ENCODE assay signal across 15 cellular contexts in genomic region chr1:100930494-100930893, GRCh38. TPM values are rescaled to one million over a fixed set of nuclear protein-coding genes. Genes with fewer than 3 reads are reported as not detected.
DNase-seq lines count a peak whose midpoint lies in the region; ATAC-seq, FAIRE-seq and TF ChIP-seq lines count a peak whose summit lies in the region.
"Had no signal": no experiment of that assay in that cellular context is flagged by ENCODE, and none has a peak within 500 bp of the region (broad histone marks: within the 10 kb centered on the region; RNA-seq: fewer than 3 reads in every experiment).

No MANE protein-coding gene starts in this region.

- DNase-seq in activated naive CD4-positive, alpha-beta T cell treated with anti-CD3 and anti-CD28 coated beads for 36 hours, result no peak
- no peak for DNase-seq in activated naive CD4-positive, alpha-beta T cell treated with anti-CD3 and anti-CD28 coated beads, Interleukin-2, amount 50 U/mL, for 72 hours (ENCODE audit: low spot score in 2 of 2)
- peak in 2 of 5 donors; percentile 51 to 58 for DNase-seq in CD8-positive, alpha-beta memory T cell
- no peak for DNase-seq in activated CD8-positive, alpha-beta T cell treated with anti-CD3 and anti-CD28 coated beads for 36 hours
- DNase-seq in kidney, result no peak
- no peak for DNase-seq in NAMALWA (ENCODE audit: low spot score)
- DNase-seq: DMS 273 treated with DMSO at 0.1 percent for 48 hours, GOT3, KG1, NCI-H1105 treated with DMSO at 0.1 percent for 48 hours, NCI-H187 treated with DMSO at 0.1 percent for 48 hours, NCI-H446 had no signal

- H3K27ac Mint-ChIP-seq in activated naive CD4-positive, alpha-beta T cell treated with anti-CD3 and anti-CD28 coated beads for 36 hours, result peak overlapping the region; percentile 57
- H3K27ac Mint-ChIP-seq in activated naive CD4-positive, alpha-beta T cell treated with anti-CD3 and anti-CD28 coated beads, Interleukin-2, amount 50 U/mL, for 72 hours, result no peak overlapping the region
- H3K27ac Mint-ChIP-seq in CD8-positive, alpha-beta memory T cell, result peak overlapping the region; percentile 41 to 96 (median 82)
- H3K27ac Mint-ChIP-seq in activated CD8-positive, alpha-beta T cell treated with anti-CD3 and anti-CD28 coated beads for 36 hours, result peak overlapping the region; percentile 31
- H3K27ac Mint-ChIP-seq: B cell had no signal

- no peaks in the 10 kb centered on the region for H3K27me3 Mint-ChIP-seq in activated naive CD4-positive, alpha-beta T cell treated with anti-CD3 and anti-CD28 coated beads for 36 hours (ENCODE audit: low read depth)
- no peaks in the 10 kb centered on the region for H3K27me3 Mint-ChIP-seq in CD8-positive, alpha-beta memory T cell
- H3K27me3 Mint-ChIP-seq in activated CD8-positive, alpha-beta T cell treated with anti-CD3 and anti-CD28 coated beads for 36 hours, result no peaks in the 10 kb centered on the region
- H3K27me3 Mint-ChIP-seq: B cell had no signal

- peaks cover 4% of the 10 kb centered on the region for H3K36me3 ChIP-seq in CD8-positive, alpha-beta memory T cell (ENCODE audit: insufficient read depth, low read length)
- H3K36me3 ChIP-seq in kidney (ENCODE audit: control insufficient read depth in 1 of 2, insufficient read depth in 2 of 2, low read length in 2 of 2), result peaks cover 2 to 5% of the 10 kb centered on the region in 2 donors

- no peaks in the 10 kb centered on the region for H3K27me3 ChIP-seq in CD8-positive, alpha-beta memory T cell (ENCODE audit: insufficient read depth, low read length, poor library complexity, severe bottlenecking)

- POLR2A ChIA-PET in CD8-positive, alpha-beta memory T cell (lab: Charles Lee), result interaction anchor here (1.3 kb wide), 1 partner anchor 308 kb away, joined by 6 read pairs; no protein-coding TSS in a partner anchor
- POLR2A ChIA-PET in activated CD8-positive, alpha-beta T cell treated with anti-CD3 and anti-CD28 coated beads for 36 hours (lab: Charles Lee), result no interaction called here

- no peak overlapping the region for H3K27ac ChIP-seq in CD8-positive, alpha-beta memory T cell (ENCODE audit: low read depth, low read length)
- H3K27ac ChIP-seq in kidney (ENCODE audit: low read depth in 2 of 2, low read length in 2 of 2), result no peak overlapping the region

- H3K4me1 ChIP-seq in CD8-positive, alpha-beta memory T cell (ENCODE audit: insufficient read depth, low read length), result peaks cover 68% of the 10 kb centered on the region
- H3K4me1 ChIP-seq in kidney (ENCODE audit: control insufficient read depth in 1 of 2, insufficient read depth in 1 of 2, low read depth in 1 of 2, low read length in 2 of 2), result no peaks in the 10 kb centered on the region

- peaks cover 14% of the 10 kb centered on the region for H3K9me3 Mint-ChIP-seq in activated naive CD4-positive, alpha-beta T cell treated with anti-CD3 and anti-CD28 coated beads for 36 hours
- H3K9me3 Mint-ChIP-seq in activated naive CD4-positive, alpha-beta T cell treated with anti-CD3 and anti-CD28 coated beads, Interleukin-2, amount 50 U/mL, for 72 hours, result peaks cover under 1 to 5% of the 10 kb centered on the region in 2 donors
- peaks cover 10 to 18% (median 11%) of the 10 kb centered on the region in 5 donors for H3K9me3 Mint-ChIP-seq in CD8-positive, alpha-beta memory T cell
- H3K9me3 Mint-ChIP-seq in activated CD8-positive, alpha-beta T cell treated with anti-CD3 and anti-CD28 coated beads for 36 hours, result peaks cover 21% of the 10 kb centered on the region

- intact Hi-C loops in activated naive CD4-positive, alpha-beta T cell treated with anti-CD3 and anti-CD28 coated beads for 36 hours (cut with micrococcal nuclease), result no loop called here
- intact Hi-C loops in activated CD8-positive, alpha-beta T cell treated with anti-CD3 and anti-CD28 coated beads for 36 hours (cut with micrococcal nuclease), result no loop called here
- intact Hi-C loops in kidney (cut with DNase I), result no loop called here

- ATAC-seq in activated naive CD4-positive, alpha-beta T cell treated with anti-CD3 and anti-CD28 coated beads, Interleukin-2, amount 50 U/mL, for 72 hours, result no peak
- no peak for ATAC-seq in activated CD8-positive, alpha-beta T cell treated with anti-CD3 and anti-CD28 coated beads for 36 hours
- ATAC-seq in HG03571 (IDR thresholded peaks at IDR 0.05; ENCODE audit: unreplicated experiment) (no peak), HG03354 (IDR thresholded peaks at IDR 0.05; ENCODE audit: poor library complexity, severe bottlenecking, unreplicated experiment) (no peak)

- peaks cover 45% of the 10 kb centered on the region for H3K36me3 Mint-ChIP-seq in activated naive CD4-positive, alpha-beta T cell treated with anti-CD3 and anti-CD28 coated beads for 36 hours (ENCODE audit: low read depth)
- H3K36me3 Mint-ChIP-seq in activated naive CD4-positive, alpha-beta T cell treated with anti-CD3 and anti-CD28 coated beads, Interleukin-2, amount 50 U/mL, for 72 hours, result peaks cover 23 to 43% of the 10 kb centered on the region in 2 donors
- peaks cover 16 to 38% (median 33%) of the 10 kb centered on the region in 3 donors for H3K36me3 Mint-ChIP-seq in CD8-positive, alpha-beta memory T cell
- peaks cover 52% of the 10 kb centered on the region for H3K36me3 Mint-ChIP-seq in activated CD8-positive, alpha-beta T cell treated with anti-CD3 and anti-CD28 coated beads for 36 hours (ENCODE audit: low read depth)

- FAIRE-seq in kidney (lab: Jason Lieb, UNC), result peak; percentile 54

- no peak for TF ChIP-seq CTCF in activated CD8-positive, alpha-beta T cell treated with anti-CD3 and anti-CD28 coated beads for 36 hours (IDR thresholded peaks at IDR 0.05)
- TF ChIP-seq CTCF in kidney (IDR thresholded peaks at IDR 0.05; ENCODE audit: borderline replicate concordance, extremely low read depth, insufficient read depth), result no peak

- no peak overlapping the region for H3K9ac ChIP-seq in kidney (ENCODE audit: low read length in 2 of 2)

- H3K4me3 Mint-ChIP-seq in activated naive CD4-positive, alpha-beta T cell treated with anti-CD3 and anti-CD28 coated beads for 36 hours, result no peak overlapping the region
- peak overlapping the region; percentile 54 to 74 (median 71) for H3K4me3 Mint-ChIP-seq in CD8-positive, alpha-beta memory T cell
- H3K4me3 Mint-ChIP-seq in activated CD8-positive, alpha-beta T cell treated with anti-CD3 and anti-CD28 coated beads for 36 hours, result no peak overlapping the region
- H3K4me3 Mint-ChIP-seq: B cell had no signal

- H3K4me1 Mint-ChIP-seq in activated naive CD4-positive, alpha-beta T cell treated with anti-CD3 and anti-CD28 coated beads for 36 hours (ENCODE audit: low read depth), result peaks cover 50% of the 10 kb centered on the region
- H3K4me1 Mint-ChIP-seq in CD8-positive, alpha-beta memory T cell, result peaks cover 46 to 68% (median 48%) of the 10 kb centered on the region in 3 donors
- peaks cover 53% of the 10 kb centered on the region for H3K4me1 Mint-ChIP-seq in activated CD8-positive, alpha-beta T cell treated with anti-CD3 and anti-CD28 coated beads for 36 hours (ENCODE audit: low read depth)

- CTCF ChIA-PET in activated naive CD4-positive, alpha-beta T cell treated with anti-CD3 and anti-CD28 coated beads for 36 hours (lab: Charles Lee), result interaction anchor here (0.8 to 2.0 kb wide), 3 partner anchors 10 to 362 kb away, joined by 3 to 4 read pairs (median 3); no protein-coding TSS in a partner anchor
- CTCF ChIA-PET in CD8-positive, alpha-beta memory T cell (lab: Charles Lee), result interaction anchor here (1.9 to 3.9 kb wide), 2 partner anchors 308 to 358 kb away, joined by 6 to 16 read pairs; no protein-coding TSS in a partner anchor
- CTCF ChIA-PET in activated CD8-positive, alpha-beta T cell treated with anti-CD3 and anti-CD28 coated beads for 36 hours (lab: Charles Lee), result interaction anchor here (1.6 to 2.0 kb wide), 4 partner anchors 308 to 379 kb away, joined by 4 to 8 read pairs (median 7); no protein-coding TSS in a partner anchor

- H3K4me3 ChIP-seq in CD8-positive, alpha-beta memory T cell (ENCODE audit: low read length), result peak overlapping the region; percentile 16
- H3K4me3 ChIP-seq in kidney (ENCODE audit: low read length in 2 of 2), result no peak overlapping the region

- no peaks in the 10 kb centered on the region for H3K9me3 ChIP-seq in CD8-positive, alpha-beta memory T cell (ENCODE audit: low read length)
- H3K9me3 ChIP-seq in kidney (ENCODE audit: control insufficient read depth in 1 of 2, low read length in 2 of 2), result no peaks in the 10 kb centered on the region

RNA-seq across cellular contexts. Expression of gene SLC30A7, which starts 34.6 kb away (rescaled TPM):
- total RNA-seq in activated naive CD4-positive, alpha-beta T cell treated with anti-CD3 and anti-CD28 coated beads for 36 hours, result 10 to 100 TPM; 32.4 to 32.6 TPM
- total RNA-seq in activated naive CD4-positive, alpha-beta T cell treated with anti-CD3 and anti-CD28 coated beads, Interleukin-2, amount 50 U/mL, for 72 hours, result 10 to 100 TPM; 39.0 to 42.2 TPM
- total RNA-seq in CD8-positive, alpha-beta memory T cell, result 10 to 100 TPM; 47.0 to 47.4 TPM
- polyA plus RNA-seq in CD8-positive, alpha-beta memory T cell, result 12.7 TPM
- total RNA-seq in activated CD8-positive, alpha-beta T cell treated with anti-CD3 and anti-CD28 coated beads for 36 hours, result 10 to 100 TPM; 32.0 to 36.1 TPM
- 40.2 TPM for total RNA-seq in kidney
- polyA plus RNA-seq in kidney (ENCODE audit: insufficient read depth, low read depth, low replicate concordance), result 4.4 TPM

RNA-seq across cellular contexts. Expression of gene EXTL2, which starts 35.9 kb away (rescaled TPM):
- 1 to 10 TPM; 3.1 to 3.3 TPM for total RNA-seq in activated naive CD4-positive, alpha-beta T cell treated with anti-CD3 and anti-CD28 coated beads for 36 hours
- total RNA-seq in activated naive CD4-positive, alpha-beta T cell treated with anti-CD3 and anti-CD28 coated beads, Interleukin-2, amount 50 U/mL, for 72 hours, result 1 to 10 TPM; 5.3 to 9.0 TPM
- 10 to 100 TPM; 11.5 to 12.9 TPM for total RNA-seq in CD8-positive, alpha-beta memory T cell
- polyA plus RNA-seq in CD8-positive, alpha-beta memory T cell, result 3.2 TPM
- 1 to 10 TPM; 4.1 to 5.7 TPM for total RNA-seq in activated CD8-positive, alpha-beta T cell treated with anti-CD3 and anti-CD28 coated beads for 36 hours
- total RNA-seq in kidney, result 10.5 TPM
- polyA plus RNA-seq in kidney (ENCODE audit: insufficient read depth, low read depth, low replicate concordance), result 11.3 TPM

Comparison
In these comparisons a context has a peak if more than half of its experiments do, and no peak if none do; other contexts are left out.
1. H3K27ac Mint-ChIP-seq: peak in activated naive CD4-positive, alpha-beta T cell treated with anti-CD3 and anti-CD28 coated beads for 36 hours (single experiment), CD8-positive, alpha-beta memory T cell (8 of 8) and activated CD8-positive, alpha-beta T cell treated with anti-CD3 and anti-CD28 coated beads for 36 hours (single experiment); none in activated naive CD4-positive, alpha-beta T cell treated with anti-CD3 and anti-CD28 coated beads, Interleukin-2, amount 50 U/mL, for 72 hours (0 of 2).
2. H3K4me3 Mint-ChIP-seq: peak in CD8-positive, alpha-beta memory T cell (7 of 7); none in activated naive CD4-positive, alpha-beta T cell treated with anti-CD3 and anti-CD28 coated beads for 36 hours (single experiment) and activated CD8-positive, alpha-beta T cell treated with anti-CD3 and anti-CD28 coated beads for 36 hours (single experiment).